31 cellular contexts compared by ENCODE assay signal in the genomic region with DNA sequence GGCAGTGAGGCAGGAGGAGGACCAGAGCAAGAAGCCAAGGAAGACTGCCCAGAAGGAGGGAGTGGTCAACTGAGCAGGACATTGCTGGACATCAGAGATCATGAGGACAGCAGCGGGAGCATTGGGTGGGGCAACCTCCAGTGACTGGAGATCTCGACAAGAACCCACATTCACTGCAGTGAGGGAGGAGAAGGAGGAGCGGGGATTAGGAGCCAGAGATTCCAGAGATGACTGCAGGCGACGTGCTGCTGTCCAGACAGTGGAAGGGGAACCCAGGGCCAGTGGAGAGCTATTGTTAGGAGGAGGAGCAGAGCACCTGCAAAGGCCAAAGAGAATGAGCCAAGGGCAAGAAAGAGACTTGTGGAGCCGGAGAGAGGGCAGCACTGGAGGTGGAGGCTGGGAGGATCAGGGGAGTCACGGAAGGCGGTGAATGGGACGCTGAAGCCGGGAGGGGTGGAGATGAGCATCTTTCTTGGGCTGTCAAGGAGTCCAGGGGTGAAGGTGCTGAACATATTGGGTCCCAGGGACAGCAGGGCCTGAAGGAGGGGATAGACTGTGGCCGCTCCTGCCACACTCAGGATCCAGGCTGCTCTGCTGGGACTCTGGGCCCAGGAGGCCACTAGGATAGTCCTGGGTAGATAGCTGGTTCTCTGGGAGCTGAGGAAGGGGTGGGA.
"Had no signal": no experiment of that assay in that cellular context is flagged by ENCODE, and none has a peak within 500 bp of the region (broad histone marks: within the 10 kb centered on the region; RNA-seq: fewer than 3 reads in every experiment).

No MANE protein-coding gene starts in this region.

- H3K4me2 ChIP-seq: smooth muscle cell had no signal

- ATAC-seq: activated CD8-positive, alpha-beta T cell treated with anti-CD3 and anti-CD28 coated beads for 36 hours; activated T-cell treated with anti-CD3 and anti-CD28 coated beads, Interleukin-2, amount 50 U/mL, for 4 hours; activated T-helper 17 cell treated with anti-CD3 and anti-CD28 coated beads, Interleukin-2, amount 50 U/mL, for 72 hours; lower lobe of right lung; natural killer cell; upper lobe of right lung had no signal

- H3K4me3 Mint-ChIP-seq: activated B cell treated with CpG ODN at 0.5 μM for 24 hours; activated CD8-positive, alpha-beta T cell treated with anti-CD3 and anti-CD28 coated beads for 36 hours; activated naive CD8-positive, alpha-beta T cell; activated T-cell treated with anti-CD3 and anti-CD28 coated beads, Interleukin-2, amount 50 U/mL, for 4 hours; activated T-helper 17 cell treated with anti-CD3 and anti-CD28 coated beads, Interleukin-2, amount 50 U/mL, for 72 hours; dendritic cell treated with granulocyte-macrophage colony-stimulating factor and Interleukin-4, amounts not matched to agents 40 ng/mL and 50 ng/mL, for 4 days; endodermal cell; natural killer cell; T-helper 2 cell treated with Interferon-gamma antibody and Interleukin-4, amounts not matched to agents 5 μg/mL and 100 μg/mL, for 36 hours had no signal

- H3K9me3 ChIP-seq: esophagus squamous epithelium, lower lobe of right lung, neutrophil, ovary, prostate gland, sigmoid colon, suprapubic skin, tibial artery, upper lobe of right lung had no signal

- H3K27ac Mint-ChIP-seq: activated B cell treated with CpG ODN at 0.5 μM for 24 hours; activated CD8-positive, alpha-beta T cell treated with anti-CD3 and anti-CD28 coated beads for 36 hours; activated naive CD8-positive, alpha-beta T cell; activated T-helper 17 cell treated with anti-CD3 and anti-CD28 coated beads, Interleukin-2, amount 50 U/mL, for 72 hours; dendritic cell treated with granulocyte-macrophage colony-stimulating factor and Interleukin-4, amounts not matched to agents 40 ng/mL and 50 ng/mL, for 4 days; endodermal cell; natural killer cell; T-helper 2 cell treated with Interferon-gamma antibody and Interleukin-4, amounts not matched to agents 5 μg/mL and 100 μg/mL, for 36 hours had no signal

- DNase-seq: activated B cell treated with CpG ODN at 0.5 μM for 24 hours; activated CD4-positive, alpha-beta T cell treated with anti-CD3 and anti-CD28 coated beads, Interleukin-2, amount 50 U/mL, for 1 hour; activated CD8-positive, alpha-beta T cell treated with anti-CD3 and anti-CD28 coated beads for 36 hours; activated naive CD4-positive, alpha-beta T cell; activated T-cell treated with anti-CD3 and anti-CD28 coated beads, Interleukin-2, amount 50 U/mL, for 4 hours; anterior cingulate cortex; brain microvascular endothelial cell; central memory CD4-positive, alpha-beta T cell; esophagus squamous epithelium; islet precursor cell; mesenchymal stem cell; natural killer cell; retina; sigmoid colon; stimulated activated CD4-positive, alpha-beta T cell treated with anti-CD3 and anti-CD28 coated beads, Interleukin-15, amount 100 ng/mL, for 24 hours; stimulated activated CD4-positive, alpha-beta T cell treated with anti-CD3 and anti-CD28 coated beads, Interleukin-2, amount 100 ng/mL, for 24 hours; stimulated activated naive CD4-positive, alpha-beta T cell; T-helper 1 cell had no signal

- H3K36me3 ChIP-seq: brain microvascular endothelial cell, esophagus squamous epithelium, lower lobe of right lung, neutrophil, ovary, prostate gland, sigmoid colon, suprapubic skin, tibial artery, upper lobe of right lung had no signal

- H3K27ac ChIP-seq: brain microvascular endothelial cell, esophagus squamous epithelium, lower lobe of right lung, neutrophil, ovary, prostate gland, sigmoid colon, suprapubic skin, tibial artery, upper lobe of right lung had no signal

- H3K27me3 Mint-ChIP-seq: activated CD8-positive, alpha-beta T cell treated with anti-CD3 and anti-CD28 coated beads for 36 hours; activated naive CD8-positive, alpha-beta T cell; activated T-helper 17 cell treated with anti-CD3 and anti-CD28 coated beads, Interleukin-2, amount 50 U/mL, for 72 hours had no signal

- H3K4me3 ChIP-seq: esophagus squamous epithelium, lower lobe of right lung, ovary, prostate gland, sigmoid colon, smooth muscle cell, suprapubic skin, tibial artery, upper lobe of right lung had no signal

- H3K4me1 ChIP-seq: lower lobe of right lung, prostate gland, upper lobe of right lung had no signal

- H3K4me1 Mint-ChIP-seq: activated B cell treated with CpG ODN at 0.5 μM for 24 hours; activated T-helper 17 cell treated with anti-CD3 and anti-CD28 coated beads, Interleukin-2, amount 50 U/mL, for 72 hours; natural killer cell had no signal

- H3K27me3 ChIP-seq: esophagus squamous epithelium, neutrophil, ovary, sigmoid colon, suprapubic skin, tibial artery, upper lobe of right lung had no signal

- H3K9me3 Mint-ChIP-seq: activated B cell treated with CpG ODN at 0.5 μM for 24 hours; activated CD8-positive, alpha-beta T cell treated with anti-CD3 and anti-CD28 coated beads for 36 hours; activated T-cell treated with anti-CD3 and anti-CD28 coated beads, Interleukin-2, amount 50 U/mL, for 4 hours; activated T-helper 17 cell treated with anti-CD3 and anti-CD28 coated beads, Interleukin-2, amount 50 U/mL, for 72 hours; dendritic cell treated with granulocyte-macrophage colony-stimulating factor and Interleukin-4, amounts not matched to agents 40 ng/mL and 50 ng/mL, for 4 days; endodermal cell; natural killer cell; T-helper 2 cell treated with Interferon-gamma antibody and Interleukin-4, amounts not matched to agents 5 μg/mL and 100 μg/mL, for 36 hours had no signal

- H3K36me3 Mint-ChIP-seq: activated naive CD8-positive, alpha-beta T cell; natural killer cell had no signal
